Comparison of ENCODE assay signal across 19 cellular contexts in the genomic region with DNA sequence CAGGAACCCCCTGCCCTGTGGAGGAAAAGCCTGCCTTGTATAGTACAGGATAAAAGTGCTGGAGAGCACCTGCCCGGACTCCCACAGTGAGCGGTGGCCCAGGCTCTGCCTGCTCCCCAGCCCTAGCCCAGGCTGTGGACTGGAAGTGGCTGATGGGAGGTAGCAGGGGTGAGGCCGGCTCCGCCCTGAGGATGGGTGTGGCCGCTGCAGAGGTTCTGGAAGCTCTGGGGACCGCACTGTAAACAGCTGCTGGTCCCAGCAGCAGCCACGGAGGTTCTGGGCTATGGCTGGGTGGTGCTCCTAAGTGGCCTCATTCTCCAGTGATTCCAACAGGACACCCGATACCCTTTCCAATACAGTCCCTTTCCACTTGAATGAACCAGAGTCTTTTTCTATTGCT. TPM values are rescaled to one million over a fixed set of nuclear protein-coding genes. Genes with fewer than 3 reads are reported as not detected.
DNase-seq lines count a peak whose midpoint lies in the region; ATAC-seq lines count a peak whose summit lies in the region.
"Had no signal": no experiment of that assay in that cellular context is flagged by ENCODE, and none has a peak within 500 bp of the region (broad histone marks: within the 10 kb centered on the region; RNA-seq: fewer than 3 reads in every experiment).

No MANE protein-coding gene starts in this region.

- H3K9ac ChIP-seq in BLaER1, result no peak overlapping the region

- H3K9me3 ChIP-seq in BLaER1, result no peaks in the 10 kb centered on the region
- H3K9me3 ChIP-seq: adrenal gland, psoas muscle had no signal

- H3K27ac ChIP-seq in BLaER1, result no peak overlapping the region
- H3K27ac ChIP-seq: adrenal gland, psoas muscle had no signal

- H3K36me3 ChIP-seq in BLaER1 (no peaks in the 10 kb centered on the region), H7 (replicated peaks; ENCODE audit: control insufficient read depth, insufficient read depth, low read length) (no peaks in the 10 kb centered on the region)
- H3K36me3 ChIP-seq: adrenal gland had no signal

- H4K20me1 ChIP-seq in BLaER1, result no peaks in the 10 kb centered on the region

- DNase-seq in H7 (peak; percentile 66), NCI-H748 (lab: John Stamatoyannopoulos, UW; ENCODE audit: unreplicated experiment) (peak; percentile 74), iPS-NIHi7 (ENCODE audit: extremely low spot score) (peak; percentile 69), DMS 273 treated with DMSO at 0.1 percent for 48 hours (lab: John Stamatoyannopoulos, UW) (no peak), NCI-H226 (no peak), NCI-H82 treated with DMSO at 0.1 percent for 48 hours (lab: John Stamatoyannopoulos, UW; ENCODE audit: unreplicated experiment) (no peak)
- DNase-seq: activated CD8-positive, alpha-beta T cell treated with anti-CD3 and anti-CD28 coated beads, Interleukin-2, amount 10 ng/mL, durations not matched to agents 7 days and 5 days; Calu3; caudate nucleus; effector memory CD8-positive, alpha-beta T cell; left ventricle myocardium superior; psoas muscle; SIG-M5; stimulated activated CD4-positive, alpha-beta T cell treated with anti-CD3 and anti-CD28 coated beads, Interleukin-15, amount 100 ng/mL, for 24 hours; T1000 had no signal

- H3K4me2 ChIP-seq in BLaER1, result peak overlapping the region; percentile 90

- peaks cover 55% of the 10 kb centered on the region for H3K4me1 ChIP-seq in BLaER1
- H3K4me1 ChIP-seq: adrenal gland had no signal

- H3K27me3 ChIP-seq in BLaER1 (no peaks in the 10 kb centered on the region), H7 (ENCODE audit: control insufficient read depth, insufficient read depth, low read length) (no peaks in the 10 kb centered on the region)
- H3K27me3 ChIP-seq: adrenal gland had no signal

- H3K4me3 ChIP-seq in BLaER1 (no peak overlapping the region), H7 (ENCODE audit: insufficient read depth, low read depth, low read length) (no peak overlapping the region)
- H3K4me3 ChIP-seq: adrenal gland, psoas muscle had no signal

- ATAC-seq in HG03457 (IDR thresholded peaks at IDR 0.05; ENCODE audit: unreplicated experiment), result no peak
- ATAC-seq: activated CD8-positive, alpha-beta T cell treated with anti-CD3 and anti-CD28 coated beads, Interleukin-2, amount 10 ng/mL, durations not matched to agents 7 days and 5 days; activated T-helper 17 cell treated with anti-CD3 and anti-CD28 coated beads, Interleukin-2, amount 50 U/mL, for 72 hours; effector memory CD8-positive, alpha-beta T cell; left ventricle myocardium superior; psoas muscle had no signal

RNA-seq across cellular contexts. Expression of gene HELT, which starts 56.6 kb away (rescaled TPM):
- total RNA-seq in H7 (2014; rRNA removed; shearing (Covaris generic)), result 0.96 TPM in 1 of 2 replicates, not detected in the other
- total RNA-seq: activated CD8-positive, alpha-beta T cell treated with anti-CD3 and anti-CD28 coated beads, Interleukin-2, amount 10 ng/mL, durations not matched to agents 7 days and 5 days; activated T-helper 17 cell treated with anti-CD3 and anti-CD28 coated beads, Interleukin-2, amount 50 U/mL, for 72 hours; adrenal gland; Calu3; left ventricle myocardium superior had no signal

Comparison
In these comparisons a context has a peak if more than half of its experiments do, and no peak if none do; other contexts are left out.
1. DNase-seq: peak in H7 (single experiment), NCI-H748 (single experiment) and iPS-NIHi7 (single experiment); none in DMS 273 treated with DMSO at 0.1 percent for 48 hours (single experiment), NCI-H226 (single experiment) and NCI-H82 treated with DMSO at 0.1 percent for 48 hours (single experiment).